ENCODE assay signal across 18 cellular contexts in genomic region chr16:84716740-84717139, GRCh38.
"Had no signal": no experiment of that assay in that cellular context is flagged by ENCODE, and none has a peak within 500 bp of the region (broad histone marks: within the 10 kb centered on the region; RNA-seq: fewer than 3 reads in every experiment).

No MANE protein-coding gene starts in this region.

- DNase-seq: activated CD4-positive, alpha-beta memory T cell treated with anti-CD3 and anti-CD28 coated beads for 36 hours; activated CD4-positive, alpha-beta T cell treated with anti-CD3 and anti-CD28 coated beads for 48 hours; activated naive CD4-positive, alpha-beta T cell treated with Interleukin-2 at 50 U/mL for 16 hours; activated T-cell treated with anti-CD3 and anti-CD28 coated beads, Interleukin-2, amount 50 U/mL, for 48 hours; effector CD4-positive, alpha-beta T cell; kidney; midbrain; natural killer cell; ovary; stimulated activated CD4-positive, alpha-beta T cell treated with anti-CD3 and anti-CD28 coated beads, Interleukin-1b, Interleukin-23, amount 100 ng/mL, for 48 hours; stimulated activated naive CD8-positive, alpha-beta T cell treated with anti-CD3 and anti-CD28 coated beads, Interleukin-15, amount 100 ng/mL, for 72 hours; T-helper 17 cell; tibial artery had no signal

- H3K27me3 ChIP-seq: foreskin keratinocyte, neutrophil, ovary, right lobe of liver, tibial artery had no signal

- H3K36me3 ChIP-seq: neutrophil, ovary, right lobe of liver had no signal

- H3K27ac ChIP-seq: foreskin keratinocyte, neutrophil, ovary, right lobe of liver, skin epidermis, tibial artery had no signal

- H3K4me3 ChIP-seq: ovary, right lobe of liver, skin epidermis, tibial artery had no signal

- H3K9me3 ChIP-seq: neutrophil, ovary, right lobe of liver, tibial artery had no signal

- ATAC-seq: left lobe of liver; natural killer cell; right lobe of liver; stimulated activated naive CD8-positive, alpha-beta T cell treated with anti-CD3 and anti-CD28 coated beads, Interleukin-15, amount 100 ng/mL, for 72 hours; T-helper 17 cell had no signal
